8 cellular contexts compared by ENCODE assay signal in genomic region chr19:11504502-11505031, GRCh38. TPM values are rescaled to one million over a fixed set of nuclear protein-coding genes. Genes with fewer than 3 reads are reported as not detected.
DNase-seq lines count a peak whose midpoint lies in the region; ATAC-seq and TF ChIP-seq lines count a peak whose summit lies in the region.

No MANE protein-coding gene starts in this region.

- H3K4me1 ChIP-seq in SJSA1 (replicated peaks) (peaks cover 11% of the 10 kb centered on the region), esophagus squamous epithelium (peaks cover 0 to 24% (median 8%) of the 10 kb centered on the region in 3 donors), psoas muscle (peaks cover 4% of the 10 kb centered on the region)

- 47 to 53% methylated on average over 5 to 7 of the region's 7 CpGs for WGBS in esophagus squamous epithelium, 2 donors
- WGBS in psoas muscle, 3 donors: 36 to 47% (median 44%) methylated on average over 7 of the region's 7 CpGs

- no peak for ATAC-seq in psoas muscle

- intact Hi-C loops in esophagus squamous epithelium (cut with DNase I): no loop called here
- intact Hi-C loops in psoas muscle (cut with DNase I): loop anchor here in 1 of 2 donors (10.0 kb wide), 1 partner anchor 130 kb away; the partner anchor contains the start of gene SWSAP1

- no peak overlapping the region for H3K27ac ChIP-seq in SJSA1
- H3K27ac ChIP-seq in esophagus squamous epithelium: peak overlapping the region; percentile 90 to 99 (median 98)
- H3K27ac ChIP-seq in psoas muscle: peak overlapping the region; percentile 93

- H3K9me3 ChIP-seq in SJSA1 (replicated peaks): no peaks in the 10 kb centered on the region
- no peaks in the 10 kb centered on the region for H3K9me3 ChIP-seq in esophagus squamous epithelium
- no peaks in the 10 kb centered on the region for H3K9me3 ChIP-seq in psoas muscle

- DNase-seq in GM06990 (ENCODE audit: extremely low read depth, insufficient read length) (no peak), SJSA1 (ENCODE audit: low read depth in 1 of 2, low spot score in 2 of 2) (no peak), esophagus squamous epithelium (lab: John Stamatoyannopoulos, UW) (no peak), psoas muscle (no peak), NCI-H446 (lab: John Stamatoyannopoulos, UW) (no peak), COLO668 (lab: John Stamatoyannopoulos, UW; ENCODE audit: unreplicated experiment) (no peak), HuH-7.5 (ENCODE audit: low spot score) (no peak), HK-2 (ENCODE audit: unreplicated experiment) (no peak)

- H3K27me3 ChIP-seq in GM06990 (replicated peaks; ENCODE audit: control insufficient read depth, insufficient read depth, low read length) (no peaks in the 10 kb centered on the region), SJSA1 (replicated peaks) (no peaks in the 10 kb centered on the region), esophagus squamous epithelium (no peaks in the 10 kb centered on the region), psoas muscle (ENCODE audit: insufficient read depth in 3 of 3, low read length in 2 of 3) (no peaks in the 10 kb centered on the region)

- peaks cover 3% of the 10 kb centered on the region for H3K36me3 ChIP-seq in GM06990 (ENCODE audit: control insufficient read depth, insufficient read depth, low read length)
- 0 out of 2 replicates have a peak, but pooled peaks cover 7% of the 10 kb centered on the region for H3K36me3 ChIP-seq in SJSA1
- peaks cover 0 to 10% (median 0%) of the 10 kb centered on the region in 3 donors for H3K36me3 ChIP-seq in esophagus squamous epithelium
- H3K36me3 ChIP-seq in psoas muscle (ENCODE audit: insufficient read depth in 1 of 2, low read depth in 1 of 2): peaks cover 0 to 5% of the 10 kb centered on the region in 2 donors

- TF ChIP-seq CTCF in GM06990 (IDR thresholded peaks at IDR 0.05; ENCODE audit: insufficient read depth, low read length, poor library complexity, severe bottlenecking) (no peak), esophagus squamous epithelium (IDR thresholded peaks at IDR 0.05) (no peak), psoas muscle (IDR thresholded peaks at IDR 0.05) (no peak)

- TF ChIP-seq POLR2A in esophagus squamous epithelium (IDR thresholded peaks at IDR 0.05): no peak

- H3K4me3 ChIP-seq in GM06990 (replicated peaks; ENCODE audit: low read depth, low read length) (peak overlapping the region; percentile 83), SJSA1 (peak overlapping the region; percentile 77), esophagus squamous epithelium (peak overlapping the region; percentile 71 to 99 (median 94)), psoas muscle (peak overlapping the region; percentile 84)

RNA-seq across cellular contexts. Expression of gene ZNF653, which starts 1.1 kb away (rescaled TPM):
- 2.3 and 4.8 TPM in 2 replicates for total RNA-seq in SJSA1 (2014; rRNA removed; shearing (Covaris generic))
- 10 to 100 TPM in 1 of 4 donors, 1 to 10 TPM in 3; 3.6 to 10.2 (median 5.0) TPM for total RNA-seq in esophagus squamous epithelium
- 10 to 100 TPM in 1 of 4 donors, 1 to 10 TPM in 3; 5.7 to 11.5 (median 7.3) TPM for total RNA-seq in psoas muscle
- polyA plus RNA-seq in psoas muscle: 1 to 10 TPM; 4.0 to 6.5 (median 5.3) TPM

RNA-seq across cellular contexts. Expression of gene ELAVL3, which starts 23.7 kb away (rescaled TPM):
- total RNA-seq in SJSA1 (2014; rRNA removed; shearing (Covaris generic)): 1.3 TPM in 1 of 2 replicates, not detected in the other
- total RNA-seq in esophagus squamous epithelium: not detected
- not detected for total RNA-seq in psoas muscle
- under 1 TPM in 1 of 3 donors, not detected in 2; 0.03 TPM for polyA plus RNA-seq in psoas muscle

RNA-seq across cellular contexts. Expression of gene ECSIT, which starts 24.4 kb away (rescaled TPM):
- 29.5 and 60.6 TPM in 2 replicates for total RNA-seq in SJSA1 (2014; rRNA removed; shearing (Covaris generic))
- total RNA-seq in esophagus squamous epithelium (10 to 100 TPM; 41.4 to 47.1 (median 43.1) TPM), psoas muscle (100 to 1,000 TPM in 2 of 4 donors, 10 to 100 TPM in 2; 84.3 to 113 (median 101) TPM)
- 100 to 1,000 TPM; 136 to 196 (median 162) TPM for polyA plus RNA-seq in psoas muscle

RNA-seq across cellular contexts. Expression of gene CNN1, which starts 34.1 kb away (rescaled TPM):
- total RNA-seq in SJSA1 (2014; rRNA removed; shearing (Covaris generic)): 73.5 and 93.9 TPM in 2 replicates
- 100 to 1,000 TPM in 1 of 4 donors, 10 to 100 TPM in 3; 20.4 to 437 (median 45.0) TPM for total RNA-seq in esophagus squamous epithelium
- total RNA-seq in psoas muscle: 10 to 100 TPM in 1 of 4 donors, 1 to 10 TPM in 3; 1.9 to 11.9 (median 5.6) TPM
- 10 to 100 TPM in 1 of 3 donors, 1 to 10 TPM in 2; 4.4 to 11.0 (median 5.7) TPM for polyA plus RNA-seq in psoas muscle

RNA-seq across cellular contexts. Expression of gene ELOF1, which starts 54.5 kb away (rescaled TPM):
- total RNA-seq in SJSA1 (2014; rRNA removed; shearing (Covaris generic)): 52.7 and 61.6 TPM in 2 replicates
- total RNA-seq in esophagus squamous epithelium: 10 to 100 TPM; 21.7 to 31.6 (median 28.6) TPM
- 10 to 100 TPM; 24.3 to 47.3 (median 33.2) TPM for total RNA-seq in psoas muscle
- 10 to 100 TPM; 64.6 to 82.5 (median 72.2) TPM for polyA plus RNA-seq in psoas muscle
